Comparison of ENCODE assay signal across 18 cellular contexts in genomic region chr3:81968628-81969027, GRCh38.
"Had no signal": no experiment of that assay in that cellular context is flagged by ENCODE, and none has a peak within 500 bp of the region (broad histone marks: within the 10 kb centered on the region; RNA-seq: fewer than 3 reads in every experiment).

No MANE protein-coding gene starts in this region.

- H3K9me3 ChIP-seq: mucosa of descending colon, right atrium auricular region had no signal

- ATAC-seq: foreskin keratinocyte; left lobe of liver; mucosa of descending colon; naive thymus-derived CD8-positive, alpha-beta T cell; SK-N-SH treated with all-trans-retinoic acid at 6 μM for 48 hours; stimulated activated naive CD8-positive, alpha-beta T cell treated with anti-CD3 and anti-CD28 coated beads, Interleukin-15, Interleukin-2, amounts not matched to agents 100 U/mL and 50 U/mL, for 24 hours had no signal

- H3K4me3 Mint-ChIP-seq: activated naive CD4-positive, alpha-beta T cell treated with anti-CD3 and anti-CD28 coated beads, Interleukin-2, amount 10 ng/mL, durations not matched to agents 7 days and 5 days; central memory CD8-positive, alpha-beta T cell; naive thymus-derived CD8-positive, alpha-beta T cell had no signal

- H3K9me3 Mint-ChIP-seq: activated naive CD4-positive, alpha-beta T cell treated with anti-CD3 and anti-CD28 coated beads, Interleukin-2, amount 10 ng/mL, durations not matched to agents 7 days and 5 days; central memory CD8-positive, alpha-beta T cell had no signal

- DNase-seq: activated CD4-positive, alpha-beta T cell treated with anti-CD3 and anti-CD28 coated beads, Interleukin-2, amount 50 U/mL, for 48 hours; activated naive CD4-positive, alpha-beta T cell treated with anti-CD3 and anti-CD28 coated beads, Interleukin-2, amount 10 ng/mL, durations not matched to agents 7 days and 5 days; activated T-cell treated with anti-CD3 and anti-CD28 coated beads, Interleukin-2, amount 50 U/mL, for 1 hour; cortex of kidney; effector memory CD4-positive, alpha-beta T cell; foreskin keratinocyte; mucosa of descending colon; naive thymus-derived CD8-positive, alpha-beta T cell; small intestine; stimulated activated CD4-positive, alpha-beta T cell treated with anti-CD3 and anti-CD28 coated beads, Interleukin-4, amount 100 ng/mL, for 4 hours; stimulated activated naive CD8-positive, alpha-beta T cell treated with anti-CD3 and anti-CD28 coated beads, Interleukin-15, Interleukin-2, amounts not matched to agents 100 U/mL and 50 U/mL, for 24 hours; T-helper 1 cell; T1000; trophoblast cell had no signal

- H3K27me3 ChIP-seq: foreskin keratinocyte, right atrium auricular region had no signal

- H3K4me3 ChIP-seq: mucosa of descending colon, right atrium auricular region had no signal

- H3K4me1 Mint-ChIP-seq: activated naive CD4-positive, alpha-beta T cell treated with anti-CD3 and anti-CD28 coated beads, Interleukin-2, amount 10 ng/mL, durations not matched to agents 7 days and 5 days; central memory CD8-positive, alpha-beta T cell; naive thymus-derived CD8-positive, alpha-beta T cell had no signal

- H3K27ac Mint-ChIP-seq: activated naive CD4-positive, alpha-beta T cell treated with anti-CD3 and anti-CD28 coated beads, Interleukin-2, amount 10 ng/mL, durations not matched to agents 7 days and 5 days; naive thymus-derived CD8-positive, alpha-beta T cell had no signal

- FAIRE-seq: small intestine had no signal

- H3K36me3 ChIP-seq: right atrium auricular region had no signal

- H3K27ac ChIP-seq: foreskin keratinocyte, right atrium auricular region had no signal

- H3K36me3 Mint-ChIP-seq: activated naive CD4-positive, alpha-beta T cell treated with anti-CD3 and anti-CD28 coated beads, Interleukin-2, amount 10 ng/mL, durations not matched to agents 7 days and 5 days; naive thymus-derived CD8-positive, alpha-beta T cell had no signal

- H3K4me1 ChIP-seq: foreskin keratinocyte, right atrium auricular region had no signal

- H3K27me3 Mint-ChIP-seq: activated naive CD4-positive, alpha-beta T cell treated with anti-CD3 and anti-CD28 coated beads, Interleukin-2, amount 10 ng/mL, durations not matched to agents 7 days and 5 days; central memory CD8-positive, alpha-beta T cell had no signal
